10 cellular contexts compared by ENCODE assay signal in genomic region chr1:13517193-13517812, GRCh38. TPM values are rescaled to one million over a fixed set of nuclear protein-coding genes. Genes with fewer than 3 reads are reported as not detected.
DNase-seq lines count a peak whose midpoint lies in the region; FAIRE-seq and TF ChIP-seq lines count a peak whose summit lies in the region.
"Had no signal": no experiment of that assay in that cellular context is flagged by ENCODE, and none has a peak within 500 bp of the region (broad histone marks: within the 10 kb centered on the region; RNA-seq: fewer than 3 reads in every experiment).

No MANE protein-coding gene starts in this region.

- DNase-seq in GM10248 (ENCODE audit: extremely low spot score), result no peak
- DNase-seq in HEK293T (ENCODE audit: extremely low spot score), result peak; percentile 71
- DNase-seq in chondrocyte (ENCODE audit: low spot score), result no peak
- DNase-seq in mesenchymal stem cell, result peak; percentile 2
- DNase-seq in GM12892 (ENCODE audit: insufficient read length), result no peak
- DNase-seq in activated T-cell treated with anti-CD3 and anti-CD28 coated beads, Interleukin-2, amount 50 U/mL, for 24 hours, result no peak
- DNase-seq in GM19239 (ENCODE audit: insufficient read length, low spot score), result no peak
- DNase-seq in effector CD4-positive, alpha-beta T cell, result no peak

- peaks cover 7% of the 10 kb centered on the region for H3K9me3 Mint-ChIP-seq in chondrocyte (ENCODE audit: low read depth)
- H3K9me3 Mint-ChIP-seq in activated T-cell treated with anti-CD3 and anti-CD28 coated beads, Interleukin-2, amount 50 U/mL, for 24 hours, result peaks cover 6% of the 10 kb centered on the region

- H3K4me3 Mint-ChIP-seq in chondrocyte (ENCODE audit: unreplicated experiment), result no peak overlapping the region
- no peak overlapping the region for H3K4me3 Mint-ChIP-seq in activated T-cell treated with anti-CD3 and anti-CD28 coated beads, Interleukin-2, amount 50 U/mL, for 24 hours

- H3K4me1 ChIP-seq in mesenchymal stem cell (ENCODE audit: control insufficient read depth, insufficient read depth, low read depth, low read length), result no peaks in the 10 kb centered on the region

- no peak overlapping the region for H3K27ac Mint-ChIP-seq in chondrocyte (ENCODE audit: unreplicated experiment)
- no peak overlapping the region for H3K27ac Mint-ChIP-seq in activated T-cell treated with anti-CD3 and anti-CD28 coated beads, Interleukin-2, amount 50 U/mL, for 24 hours

- no peak overlapping the region for H3K9ac ChIP-seq in mesenchymal stem cell (ENCODE audit: low read length)

- no peak overlapping the region for H2BK15ac ChIP-seq in mesenchymal stem cell (ENCODE audit: low read depth, poor library complexity, severe bottlenecking)

- no peak overlapping the region for H2BK12ac ChIP-seq in mesenchymal stem cell (ENCODE audit: low read length in 2 of 2)

- H4K91ac ChIP-seq in mesenchymal stem cell (ENCODE audit: low read length), result no peak overlapping the region

- no peak for TF ChIP-seq POLR2A in GM12892 (IDR thresholded peaks at IDR 0.05; ENCODE audit: low read depth, low read length)

- no peak overlapping the region for H3K4me3 ChIP-seq in mesenchymal stem cell (ENCODE audit: insufficient read depth in 1 of 2, low read depth in 1 of 2, low read length in 2 of 2)

- FAIRE-seq in GM12892 (lab: Jason Lieb, UNC) (no peak), GM19239 (lab: Jason Lieb, UNC) (no peak)

- CTCF ChIA-PET in GM10248 (lab: Yijun Ruan, JAX) (no interaction called here), HEK293T (lab: Yijun Ruan, JAX) (interaction anchor here (1.0 kb wide), 3 partner anchors 8 to 26 kb away, joined by 3 to 4 read pairs (median 4); no protein-coding TSS in a partner anchor)

- H3K27me3 Mint-ChIP-seq in chondrocyte (ENCODE audit: low read depth), result peaks cover 24% of the 10 kb centered on the region
- H3K27me3 Mint-ChIP-seq in activated T-cell treated with anti-CD3 and anti-CD28 coated beads, Interleukin-2, amount 50 U/mL, for 24 hours, result peaks cover 62% of the 10 kb centered on the region

- POLR2A ChIA-PET in GM10248 (lab: Yijun Ruan, JAX), result no interaction called here
- POLR2A ChIA-PET in HEK293T (lab: Yijun Ruan, JAX), result no interaction called here

- H3K27ac ChIP-seq in mesenchymal stem cell (ENCODE audit: low read length, poor library complexity, severe bottlenecking), result no peak overlapping the region

- TF ChIP-seq CTCF in GM10248 (IDR thresholded peaks at IDR 0.05; ENCODE audit: control extremely low read depth, extremely low read depth, low read depth, missing control alignments) (peak; percentile 33), chondrocyte (IDR thresholded peaks at IDR 0.05) (peak; percentile 35)

- H3K79me1 ChIP-seq in mesenchymal stem cell (replicated peaks; ENCODE audit: low read length, poor library complexity, severe bottlenecking), result no peaks in the 10 kb centered on the region

- H3K4ac ChIP-seq in mesenchymal stem cell (ENCODE audit: low read depth in 1 of 2, low read length in 2 of 2), result no peak overlapping the region

- H3K27me3 ChIP-seq in mesenchymal stem cell (ENCODE audit: control insufficient read depth in 1 of 2, insufficient read depth in 1 of 2, low read length in 2 of 2), result peaks cover 0 to 73% of the 10 kb centered on the region in 2 experiments

- no peak overlapping the region for H3K18ac ChIP-seq in mesenchymal stem cell (ENCODE audit: low read depth in 1 of 2, low read length in 2 of 2)

- no peak overlapping the region for H2AFZ ChIP-seq in mesenchymal stem cell (ENCODE audit: low read depth, low read length)

- no peaks in the 10 kb centered on the region for H3K36me3 ChIP-seq in mesenchymal stem cell (ENCODE audit: control insufficient read depth in 1 of 2, insufficient read depth in 2 of 2, low read depth in 1 of 2, low read length in 2 of 2)

- H3K4me1 Mint-ChIP-seq in chondrocyte (ENCODE audit: low read depth), result peaks cover 3% of the 10 kb centered on the region
- H3K4me1 Mint-ChIP-seq in activated T-cell treated with anti-CD3 and anti-CD28 coated beads, Interleukin-2, amount 50 U/mL, for 24 hours (ENCODE audit: low read depth), result no peaks in the 10 kb centered on the region

- H3K9me3 ChIP-seq in mesenchymal stem cell (ENCODE audit: control insufficient read depth, low read length), result peaks cover 4% of the 10 kb centered on the region

- H4K8ac ChIP-seq in mesenchymal stem cell (ENCODE audit: low read length), result no peak overlapping the region

- H2AK5ac ChIP-seq in mesenchymal stem cell (ENCODE audit: low read length, severe bottlenecking), result no peak overlapping the region

- H2BK5ac ChIP-seq in mesenchymal stem cell (ENCODE audit: low read depth, low read length, poor library complexity, severe bottlenecking), result no peak overlapping the region

- no peak overlapping the region for H2BK120ac ChIP-seq in mesenchymal stem cell (ENCODE audit: low read depth, low read length)

- H3K36me3 Mint-ChIP-seq in chondrocyte (ENCODE audit: low read depth), result no peaks in the 10 kb centered on the region
- H3K36me3 Mint-ChIP-seq in activated T-cell treated with anti-CD3 and anti-CD28 coated beads, Interleukin-2, amount 50 U/mL, for 24 hours (ENCODE audit: low read depth), result no peaks in the 10 kb centered on the region

- H3K23ac ChIP-seq in mesenchymal stem cell (ENCODE audit: low read length in 2 of 2), result no peak overlapping the region

- no peak overlapping the region for H3K4me2 ChIP-seq in mesenchymal stem cell (ENCODE audit: low read length, poor library complexity, severe bottlenecking)

- H3K14ac ChIP-seq in mesenchymal stem cell (ENCODE audit: low read length in 2 of 2), result no peak overlapping the region

- 18% methylated on average over 18 of the region's 18 CpGs for WGBS in mesenchymal stem cell

TF ChIP-seq in HEK293T, 16 proteins besides CTCF, POLR2A, EP300 and RAD21:
- TF ChIP-seq L3MBTL2 (conservative IDR thresholded peaks at IDR 0.05) (no peak), ELF4 (IDR thresholded peaks at IDR 0.05) (no peak), SP1 (IDR thresholded peaks at IDR 0.05) (no peak), FOXK2 (IDR thresholded peaks at IDR 0.05) (no peak), NFRKB (IDR thresholded peaks at IDR 0.05) (no peak), FOXM1 (IDR thresholded peaks at IDR 0.05; ENCODE audit: borderline replicate concordance) (no peak), ZNF384 (IDR thresholded peaks at IDR 0.05) (no peak)
- TF ChIP-seq, protein P1, sequence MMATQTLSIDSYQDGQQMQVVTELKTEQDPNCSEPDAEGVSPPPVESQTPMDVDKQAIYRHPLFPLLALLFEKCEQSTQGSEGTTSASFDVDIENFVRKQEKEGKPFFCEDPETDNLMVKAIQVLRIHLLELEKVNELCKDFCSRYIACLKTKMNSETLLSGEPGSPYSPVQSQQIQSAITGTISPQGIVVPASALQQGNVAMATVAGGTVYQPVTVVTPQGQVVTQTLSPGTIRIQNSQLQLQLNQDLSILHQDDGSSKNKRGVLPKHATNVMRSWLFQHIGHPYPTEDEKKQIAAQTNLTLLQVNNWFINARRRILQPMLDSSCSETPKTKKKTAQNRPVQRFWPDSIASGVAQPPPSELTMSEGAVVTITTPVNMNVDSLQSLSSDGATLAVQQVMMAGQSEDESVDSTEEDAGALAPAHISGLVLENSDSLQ (IDR thresholded peaks at IDR 0.05), result no peak

RNA-seq across cellular contexts. Expression of gene LRRC38, which starts 3.5 kb away (rescaled TPM):
- not detected in 3 replicates for total RNA-seq in chondrocyte
- polyA plus RNA-seq in mesenchymal stem cell (2013, experiment 1 of 2), result not detected
- not detected for polyA plus RNA-seq in mesenchymal stem cell (2013, experiment 2 of 2)
- not detected for polyA plus RNA-seq in GM12892 (2012; ENCODE audit: missing spikeins)
- total RNA-seq: subcutaneous adipose tissue; T-helper 1 cell treated with Interleukin-12 subunit alpha and Interleukin-12 subunit beta and Interleukin-4 antibody, amounts not matched to agents 30 ng/mL and 1 ng/mL, for 36 hours had no signal

Comparison
In these comparisons a context has a peak if more than half of its experiments do, and no peak if none do; other contexts are left out.
1. DNase-seq: peak in HEK293T (single experiment) and mesenchymal stem cell (single experiment); none in GM10248 (single experiment), chondrocyte (single experiment), GM12892 (single experiment), activated T-cell treated with anti-CD3 and anti-CD28 coated beads, Interleukin-2, amount 50 U/mL, for 24 hours (single experiment), GM19239 (single experiment) and effector CD4-positive, alpha-beta T cell (single experiment).